ENCODE assay signal across 16 cellular contexts in the genomic region with DNA sequence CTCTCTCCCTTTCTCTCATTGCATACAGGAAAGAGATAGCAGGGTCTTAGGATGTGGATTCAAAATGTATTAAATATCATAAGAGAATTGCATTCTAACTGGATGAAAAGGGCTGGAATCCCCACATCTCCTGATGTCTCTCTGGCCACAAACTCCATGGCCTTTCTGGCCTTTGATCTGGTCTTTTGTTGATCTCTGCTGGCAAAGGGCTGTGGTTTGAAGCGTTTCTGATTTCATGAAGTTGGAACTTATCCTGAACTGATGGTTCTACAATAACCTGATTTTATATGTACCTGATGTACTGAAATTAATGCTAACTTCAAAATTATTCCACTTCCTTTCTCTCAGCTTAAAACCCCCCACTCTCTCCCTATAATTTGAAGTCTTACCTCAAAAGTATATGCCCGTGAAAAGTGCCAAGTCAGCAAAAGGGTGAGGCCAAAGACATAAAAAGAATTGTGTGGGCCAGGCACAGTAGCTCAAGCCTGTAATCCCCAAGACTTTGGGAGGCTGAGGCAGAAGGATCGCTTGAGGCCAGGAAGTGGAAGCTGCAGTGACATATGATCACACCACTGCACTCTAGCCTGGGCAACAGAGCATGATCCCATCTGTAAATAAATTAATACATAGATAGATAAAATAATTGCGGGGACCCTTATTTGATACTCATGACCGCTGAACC. TPM values are rescaled to one million over a fixed set of nuclear protein-coding genes. Genes with fewer than 3 reads are reported as not detected.
DNase-seq lines count a peak whose midpoint lies in the region; ATAC-seq and TF ChIP-seq lines count a peak whose summit lies in the region.
"Had no signal": no experiment of that assay in that cellular context is flagged by ENCODE, and none has a peak within 500 bp of the region (broad histone marks: within the 10 kb centered on the region; RNA-seq: fewer than 3 reads in every experiment).

No MANE protein-coding gene starts in this region.

- peaks cover 9% of the 10 kb centered on the region for H3K27me3 Mint-ChIP-seq in activated CD8-positive, alpha-beta memory T cell treated with anti-CD3 and anti-CD28 coated beads, Interleukin-2, amount 10 ng/mL, durations not matched to agents 7 days and 5 days
- H3K27me3 Mint-ChIP-seq in memory B cell = no peaks in the 10 kb centered on the region
- no peaks in the 10 kb centered on the region for H3K27me3 Mint-ChIP-seq in Caco-2 (ENCODE audit: insufficient read depth, unreplicated experiment)

- H3K4me1 ChIP-seq in Caco-2 = peaks cover 11% of the 10 kb centered on the region; the same call in 1 of the 2 replicates

- H3K9me3 ChIP-seq in Caco-2 = no peaks in the 10 kb centered on the region

- H3K36me3 Mint-ChIP-seq in activated CD8-positive, alpha-beta memory T cell treated with anti-CD3 and anti-CD28 coated beads, Interleukin-2, amount 10 ng/mL, durations not matched to agents 7 days and 5 days = no peaks in the 10 kb centered on the region
- H3K36me3 Mint-ChIP-seq in memory B cell = no peaks in the 10 kb centered on the region
- no peaks in the 10 kb centered on the region for H3K36me3 Mint-ChIP-seq in Caco-2 (ENCODE audit: insufficient read depth, unreplicated experiment)

- no peak for TF ChIP-seq CTCF in GM12865 (IDR thresholded peaks at IDR 0.05; ENCODE audit: insufficient read depth, low read depth, low read length, missing control alignments)
- no peak for TF ChIP-seq CTCF in Caco-2 (IDR thresholded peaks at IDR 0.05; ENCODE audit: insufficient read depth in 1 of 2, low read depth in 1 of 2, low read length in 1 of 2, severe bottlenecking in 1 of 2, unreplicated experiment in 1 of 2)

- no peaks in the 10 kb centered on the region for H3K9me3 Mint-ChIP-seq in activated CD8-positive, alpha-beta memory T cell treated with anti-CD3 and anti-CD28 coated beads, Interleukin-2, amount 10 ng/mL, durations not matched to agents 7 days and 5 days (ENCODE audit: low read depth)
- H3K9me3 Mint-ChIP-seq in memory B cell = no peaks in the 10 kb centered on the region
- no peaks in the 10 kb centered on the region for H3K9me3 Mint-ChIP-seq in Caco-2 (ENCODE audit: unreplicated experiment)
- H3K9me3 Mint-ChIP-seq: H9 had no signal

- no peaks in the 10 kb centered on the region for H3K36me3 ChIP-seq in Caco-2 (ENCODE audit: control insufficient read depth, insufficient read depth, low read length)

- peaks cover 47% of the 10 kb centered on the region for H3K4me1 Mint-ChIP-seq in activated CD8-positive, alpha-beta memory T cell treated with anti-CD3 and anti-CD28 coated beads, Interleukin-2, amount 10 ng/mL, durations not matched to agents 7 days and 5 days
- H3K4me1 Mint-ChIP-seq in memory B cell (peaks cover 16% of the 10 kb centered on the region), Caco-2 (ENCODE audit: low read depth, unreplicated experiment) (no peaks in the 10 kb centered on the region)

- H3K4me3 Mint-ChIP-seq in activated CD8-positive, alpha-beta memory T cell treated with anti-CD3 and anti-CD28 coated beads, Interleukin-2, amount 10 ng/mL, durations not matched to agents 7 days and 5 days = no peak overlapping the region
- H3K4me3 Mint-ChIP-seq in memory B cell = no peak overlapping the region
- no peak overlapping the region for H3K4me3 Mint-ChIP-seq in Caco-2 (ENCODE audit: unreplicated experiment)
- H3K4me3 Mint-ChIP-seq: H9 had no signal

- H3K27ac Mint-ChIP-seq in activated CD8-positive, alpha-beta memory T cell treated with anti-CD3 and anti-CD28 coated beads, Interleukin-2, amount 10 ng/mL, durations not matched to agents 7 days and 5 days = peak overlapping the region; percentile 80
- H3K27ac Mint-ChIP-seq in memory B cell (peak overlapping the region; percentile 95), Caco-2 (ENCODE audit: unreplicated experiment) (no peak overlapping the region)
- H3K27ac Mint-ChIP-seq: H9 had no signal

- no TSS peak for BruUV-seq in Caco-2 (replicated peaks; lab: Mats Ljungman, UMichigan)

- CTCF ChIA-PET in activated CD8-positive, alpha-beta memory T cell treated with anti-CD3 and anti-CD28 coated beads, Interleukin-2, amount 10 ng/mL, durations not matched to agents 7 days and 5 days (lab: Charles Lee) = interaction anchor here (0.8 to 2.7 kb wide), 5 partner anchors 25 to 176 kb away, joined by 3 to 15 read pairs (median 8); a partner anchor contains a TSS
- CTCF ChIA-PET in Caco-2 (lab: Charles Lee) = no interaction called here

- no peak for DNase-seq in activated CD8-positive, alpha-beta memory T cell treated with anti-CD3 and anti-CD28 coated beads, Interleukin-2, amount 10 ng/mL, durations not matched to agents 7 days and 5 days
- DNase-seq in activated CD8-positive, alpha-beta memory T cell treated with anti-CD3 and anti-CD28 coated beads, Interleukin-2, amount 50 U/mL, for 4 hours = no peak
- DNase-seq in GM12865 (ENCODE audit: low read depth) (peak; percentile 32), RPMI8226 (peak; percentile 39), memory B cell (ENCODE audit: low spot score in 2 of 2) (no peak), Caco-2 (no peak), NCI-H2081 treated with DMSO at 0.1 percent for 48 hours (lab: John Stamatoyannopoulos, UW) (no peak)
- DNase-seq: C1 segment of cervical spinal cord, COR-L47, H9, NCI-H2029, NCI-H2171 treated with DMSO at 0.1 percent for 48 hours, NCI-H748 treated with DMSO at 0.1 percent for 48 hours had no signal

- intact Hi-C loops in Caco-2 (cut with micrococcal nuclease; ENCODE audit: unreplicated experiment) = no loop called here

- POLR2A ChIA-PET in Caco-2 (lab: Charles Lee) = no interaction called here

- peak overlapping the region; percentile 34; the same call in 1 of the 2 replicates for H3K4me3 ChIP-seq in GM12865 (ENCODE audit: low read depth, low read length)
- no peak overlapping the region for H3K4me3 ChIP-seq in Caco-2 (ENCODE audit: low read depth, low read length)

- ATAC-seq in activated CD8-positive, alpha-beta memory T cell treated with anti-CD3 and anti-CD28 coated beads, Interleukin-2, amount 10 ng/mL, durations not matched to agents 7 days and 5 days = no peak
- ATAC-seq in memory B cell (ENCODE audit: low read depth) (no peak), HG02678 (IDR thresholded peaks at IDR 0.05; ENCODE audit: unreplicated experiment) (no peak)
- ATAC-seq: Panc1, Right ventricle myocardium inferior had no signal

- no peaks in the 10 kb centered on the region for H3K27me3 ChIP-seq in Caco-2 (replicated peaks; ENCODE audit: control insufficient read depth, insufficient read depth, low read length)

RNA-seq across cellular contexts. Expression of a gene that starts 6.4 kb away (rescaled TPM):
- 10 to 100 TPM; 30.8 TPM for total RNA-seq in activated CD8-positive, alpha-beta memory T cell treated with anti-CD3 and anti-CD28 coated beads, Interleukin-2, amount 10 ng/mL, durations not matched to agents 7 days and 5 days
- 11.6 and 12.3 TPM in 2 replicates for total RNA-seq in Caco-2 (2022)

RNA-seq across cellular contexts. Expression of a gene that starts 42.7 kb away (rescaled TPM):
- 10 to 100 TPM; 33.6 to 35.9 TPM for total RNA-seq in activated CD8-positive, alpha-beta memory T cell treated with anti-CD3 and anti-CD28 coated beads, Interleukin-2, amount 10 ng/mL, durations not matched to agents 7 days and 5 days
- total RNA-seq in Caco-2 (2022) = 13.5 and 16.3 TPM in 2 replicates

Comparison
In these comparisons a context has a peak if more than half of its experiments do, and no peak if none do; other contexts are left out.
1. DNase-seq: peak in GM12865 (single experiment) and RPMI8226 (single experiment); none in activated CD8-positive, alpha-beta memory T cell treated with anti-CD3 and anti-CD28 coated beads, Interleukin-2, amount 10 ng/mL, durations not matched to agents 7 days and 5 days (single experiment), activated CD8-positive, alpha-beta memory T cell treated with anti-CD3 and anti-CD28 coated beads, Interleukin-2, amount 50 U/mL, for 4 hours (single experiment), memory B cell (0 of 2), Caco-2 (0 of 2) and NCI-H2081 treated with DMSO at 0.1 percent for 48 hours (single experiment).